In genomic region chr2:184091456-184091855, GRCh38 we compare ENCODE assay signal across 28 cellular contexts.
"Had no signal": no experiment of that assay in that cellular context is flagged by ENCODE, and none has a peak within 500 bp of the region (broad histone marks: within the 10 kb centered on the region; RNA-seq: fewer than 3 reads in every experiment).

No MANE protein-coding gene starts in this region.

- DNase-seq: naive thymus-derived CD8-positive, alpha-beta T cell; nephron progenitor cell; nucleus accumbens; pancreas; psoas muscle; right cardiac atrium; spleen; stimulated activated CD4-positive, alpha-beta T cell treated with anti-CD3 and anti-CD28 coated beads, Interleukin-12 subunit alpha, Interleukin-12 subunit beta, amount 100 ng/mL, for 4 hours; stimulated activated CD4-positive, alpha-beta T cell treated with anti-CD3 and anti-CD28 coated beads, Interleukin-1b, Interleukin-23, amount 100 ng/mL, for 48 hours; stimulated activated CD4-positive, alpha-beta T cell treated with anti-CD3 and anti-CD28 coated beads, Interleukin-4, amount 100 ng/mL, for 1 hour; stimulated activated CD4-positive, alpha-beta T cell treated with anti-CD3 and anti-CD28 coated beads, Interleukin-4, amount 100 ng/mL, for 4 hours; stimulated activated CD8-positive, alpha-beta memory T cell treated with anti-CD3 and anti-CD28 coated beads, Interleukin-4, amount 100 ng/mL, for 48 hours; stimulated activated naive CD4-positive, alpha-beta T cell; stimulated activated naive CD8-positive, alpha-beta T cell treated with anti-CD3 and anti-CD28 coated beads, Interleukin-15, amount 100 ng/mL, for 72 hours; stimulated activated naive CD8-positive, alpha-beta T cell treated with anti-CD3 and anti-CD28 coated beads, Interleukin-15, Interleukin-2, amounts not matched to agents 100 U/mL and 50 U/mL, for 24 hours; substantia nigra; testis; tibial artery; transverse colon; upper lobe of right lung; uterus had no signal

- H3K4me2 ChIP-seq: smooth muscle cell had no signal

- H3K4me3 ChIP-seq: pancreas, psoas muscle, skin epidermis, smooth muscle cell, spleen, suprapubic skin, testis, tibial artery, transverse colon, upper lobe of right lung, uterus had no signal

- FAIRE-seq: pancreas had no signal

- H3K9me3 ChIP-seq: neutrophil, pancreas, psoas muscle, suprapubic skin, testis, tibial artery, transverse colon, upper lobe of right lung, uterus had no signal

- H3K36me3 ChIP-seq: neutrophil, pancreas, spleen, suprapubic skin, tibial artery, transverse colon, upper lobe of right lung, uterus had no signal

- H3K27me3 ChIP-seq: neutrophil, pancreas, spleen, suprapubic skin, testis, tibial artery, transverse colon, upper lobe of right lung, uterus had no signal

- H3K4me1 ChIP-seq: psoas muscle, spleen, suprapubic skin, testis, tibial artery, transverse colon, upper lobe of right lung, uterus had no signal

- H3K27ac ChIP-seq: neutrophil, pancreas, psoas muscle, skin epidermis, spleen, suprapubic skin, testis, tibial artery, transverse colon, upper lobe of right lung, uterus had no signal

- ATAC-seq: naive thymus-derived CD8-positive, alpha-beta T cell; natural killer cell treated with Interleukin-12 subunit alpha and Interleukin-12 subunit beta and Interleukin-15 and Interleukin-18, amount 100 ng/mL, for 72 hours; pancreas; psoas muscle; right cardiac atrium; sciatic nerve; stimulated activated memory B cell treated with anti-CD40 and anti-IgM and Interleukin-4, amounts not matched to agents 10 μg/mL and 1 μg/mL and 100 μg/mL, for 72 hours; stimulated activated naive CD8-positive, alpha-beta T cell treated with anti-CD3 and anti-CD28 coated beads, Interleukin-15, amount 100 ng/mL, for 72 hours; stimulated activated naive CD8-positive, alpha-beta T cell treated with anti-CD3 and anti-CD28 coated beads, Interleukin-15, Interleukin-2, amounts not matched to agents 100 U/mL and 50 U/mL, for 24 hours; upper lobe of right lung had no signal
